Comparison of ENCODE assay signal across 1 cellular context in genomic region chr6:30889138-30889885, GRCh38.
TF ChIP-seq lines count a peak whose summit lies in the region.

No MANE protein-coding gene starts in this region.

TF ChIP-seq in HCT116, 20 proteins besides CTCF, POLR2A, EP300 and RAD21 (continued from another document):
- TF ChIP-seq ZBTB33 (IDR thresholded peaks at IDR 0.05; ENCODE audit: extremely low read depth, insufficient replicate concordance, low read length) (no peak), POLR2AphosphoS5 (IDR thresholded peaks at IDR 0.05; ENCODE audit: low read depth, low read length) (no peak)
TF ChIP-seq in HCT116: peak in this region for 0.
